In genomic region chr2:236945431-236946016, GRCh38 we compare ENCODE assay signal across 26 cellular contexts.
"Had no signal": no experiment of that assay in that cellular context is flagged by ENCODE, and none has a peak within 500 bp of the region (broad histone marks: within the 10 kb centered on the region; RNA-seq: fewer than 3 reads in every experiment).

No MANE protein-coding gene starts in this region.

- H3K36me3 Mint-ChIP-seq: activated naive CD4-positive, alpha-beta T cell treated with anti-CD3 and anti-CD28 coated beads, Interleukin-2, amount 50 U/mL, for 72 hours; immature natural killer cell; WTC11 had no signal

- H3K4me1 Mint-ChIP-seq: activated CD4-positive, alpha-beta T cell treated with anti-CD3 and anti-CD28 coated beads, Interleukin-2, amount 10 ng/mL, durations not matched to agents 7 days and 5 days; central memory CD8-positive, alpha-beta T cell; immature natural killer cell had no signal

- H3K27me3 ChIP-seq: breast epithelium, left lung, tibial nerve had no signal

- H3K4me3 ChIP-seq: breast epithelium, dorsolateral prefrontal cortex, left lung, smooth muscle cell, suprapubic skin, tibial nerve had no signal

- H3K27ac Mint-ChIP-seq: activated CD4-positive, alpha-beta T cell treated with anti-CD3 and anti-CD28 coated beads, Interleukin-2, amount 10 ng/mL, durations not matched to agents 7 days and 5 days; activated CD8-positive, alpha-beta T cell treated with anti-CD3 and anti-CD28 coated beads for 36 hours; activated naive CD4-positive, alpha-beta T cell treated with anti-CD3 and anti-CD28 coated beads, Interleukin-2, amount 50 U/mL, for 72 hours; activated T-cell treated with anti-CD3 and anti-CD28 coated beads, Interleukin-2, amount 50 U/mL, for 72 hours; immature natural killer cell; WTC11 had no signal

- H3K27ac ChIP-seq: breast epithelium, dorsolateral prefrontal cortex, left lung, suprapubic skin, tibial nerve had no signal

- H3K9me3 ChIP-seq: breast epithelium, left lung, suprapubic skin, tibial nerve had no signal

- DNase-seq: activated CD4-positive, alpha-beta T cell treated with anti-CD3 and anti-CD28 coated beads for 1 hour; activated CD4-positive, alpha-beta T cell treated with anti-CD3 and anti-CD28 coated beads, Interleukin-2, amount 10 ng/mL, durations not matched to agents 7 days and 5 days; activated CD8-positive, alpha-beta T cell treated with anti-CD3 and anti-CD28 coated beads for 36 hours; activated naive CD4-positive, alpha-beta T cell; activated T-cell treated with anti-CD3 and anti-CD28 coated beads for 4 hours; activated T-cell treated with anti-CD3 and anti-CD28 coated beads, Interleukin-2, amount 50 U/mL, for 72 hours; dorsolateral prefrontal cortex; effector memory CD4-positive, alpha-beta T cell; foreskin fibroblast; hypothalamus; immature natural killer cell; kidney glomerular epithelial cell; left lung; stimulated activated CD4-positive, alpha-beta T cell treated with anti-CD3 and anti-CD28 coated beads, Interleukin-15, amount 100 ng/mL, for 24 hours; stimulated activated CD4-positive, alpha-beta T cell treated with anti-CD3 and anti-CD28 coated beads, Interleukin-2, amount 100 ng/mL, for 24 hours; stimulated activated naive CD4-positive, alpha-beta T cell; T-helper 2 cell had no signal

- H3K4me2 ChIP-seq: smooth muscle cell had no signal

- H3K27me3 Mint-ChIP-seq: activated CD8-positive, alpha-beta T cell treated with anti-CD3 and anti-CD28 coated beads for 36 hours had no signal

- ATAC-seq: activated CD8-positive, alpha-beta T cell treated with anti-CD3 and anti-CD28 coated beads for 36 hours; activated naive CD4-positive, alpha-beta T cell treated with anti-CD3 and anti-CD28 coated beads, Interleukin-2, amount 50 U/mL, for 72 hours; activated T-cell treated with anti-CD3 and anti-CD28 coated beads, Interleukin-2, amount 50 U/mL, for 72 hours; left lung; SK-N-SH treated with all-trans-retinoic acid at 6 μM for 48 hours; WTC11 had no signal

- H3K4me1 ChIP-seq: breast epithelium, suprapubic skin, tibial nerve had no signal

- H3K36me3 ChIP-seq: breast epithelium, left lung, suprapubic skin, tibial nerve had no signal

- H3K9me3 Mint-ChIP-seq: activated CD4-positive, alpha-beta T cell treated with anti-CD3 and anti-CD28 coated beads, Interleukin-2, amount 10 ng/mL, durations not matched to agents 7 days and 5 days; activated CD8-positive, alpha-beta T cell treated with anti-CD3 and anti-CD28 coated beads for 36 hours; activated naive CD4-positive, alpha-beta T cell treated with anti-CD3 and anti-CD28 coated beads, Interleukin-2, amount 50 U/mL, for 72 hours; activated T-cell treated with anti-CD3 and anti-CD28 coated beads, Interleukin-2, amount 50 U/mL, for 72 hours; central memory CD8-positive, alpha-beta T cell; nephron; WTC11 had no signal

- H3K4me3 Mint-ChIP-seq: activated CD4-positive, alpha-beta T cell treated with anti-CD3 and anti-CD28 coated beads, Interleukin-2, amount 10 ng/mL, durations not matched to agents 7 days and 5 days; activated CD8-positive, alpha-beta T cell treated with anti-CD3 and anti-CD28 coated beads for 36 hours; activated T-cell treated with anti-CD3 and anti-CD28 coated beads, Interleukin-2, amount 50 U/mL, for 72 hours; central memory CD8-positive, alpha-beta T cell; immature natural killer cell; nephron; WTC11 had no signal
